Comparison of ENCODE assay signal across 17 cellular contexts in genomic region chr3:194254032-194254431, GRCh38.
DNase-seq lines count a peak whose midpoint lies in the region; ATAC-seq and TF ChIP-seq lines count a peak whose summit lies in the region.
"Had no signal": no experiment of that assay in that cellular context is flagged by ENCODE, and none has a peak within 500 bp of the region (broad histone marks: within the 10 kb centered on the region; RNA-seq: fewer than 3 reads in every experiment).

No MANE protein-coding gene starts in this region.

- H3K4me2 ChIP-seq in Loucy (ENCODE audit: low read depth, low read length, poor library complexity, severe bottlenecking) (no peak overlapping the region), mesenchymal stem cell (ENCODE audit: low read length, poor library complexity, severe bottlenecking) (no peak overlapping the region)
- H3K4me2 ChIP-seq: BLaER1 had no signal

- H3K4me1 ChIP-seq in Loucy (ENCODE audit: insufficient read depth, low read length, poor library complexity, severe bottlenecking) (peaks cover 76% of the 10 kb centered on the region), mesenchymal stem cell (ENCODE audit: control insufficient read depth, insufficient read depth, low read depth, low read length) (peaks cover 10% of the 10 kb centered on the region)
- H3K4me1 ChIP-seq: HAP-1 had no signal

- H3K4ac ChIP-seq in mesenchymal stem cell (ENCODE audit: low read depth in 1 of 2, low read length in 2 of 2): peak overlapping the region; percentile 32 to 61

- WGBS in mesenchymal stem cell: 94% methylated on average over 7 of the region's 7 CpGs

- H3K79me2 ChIP-seq in Loucy (ENCODE audit: insufficient read depth, low read length): no peaks in the 10 kb centered on the region

- no peaks in the 10 kb centered on the region for H3K27me3 Mint-ChIP-seq in T-helper 1 cell treated with Interleukin-12 subunit alpha and Interleukin-12 subunit beta and Interleukin-4 antibody, amounts not matched to agents 30 μg/mL and 1 μg/mL, for 36 hours (ENCODE audit: low read depth)
- peaks cover 5% of the 10 kb centered on the region for H3K27me3 Mint-ChIP-seq in nephron progenitor cell (ENCODE audit: low read depth, poor library complexity)

- H3K9me2 ChIP-seq in Loucy (replicated peaks; ENCODE audit: low read depth, low read length): no peaks in the 10 kb centered on the region

- H4K91ac ChIP-seq in mesenchymal stem cell (ENCODE audit: low read length): peak overlapping the region; percentile 80

- H3K27me3 ChIP-seq in Loucy (ENCODE audit: insufficient read depth, low read length, poor library complexity, severe bottlenecking) (no peaks in the 10 kb centered on the region), mesenchymal stem cell (ENCODE audit: control insufficient read depth in 1 of 2, insufficient read depth in 1 of 2, low read length in 2 of 2) (peaks cover 39 to 59% of the 10 kb centered on the region in 2 experiments)

- peak overlapping the region; percentile 71 to 75 for H3K18ac ChIP-seq in mesenchymal stem cell (ENCODE audit: low read depth in 1 of 2, low read length in 2 of 2)

- no peak overlapping the region for H2BK120ac ChIP-seq in mesenchymal stem cell (ENCODE audit: low read depth, low read length)

- no peaks in the 10 kb centered on the region for H3K36me3 ChIP-seq in Loucy (ENCODE audit: insufficient read depth, low read length)
- H3K36me3 ChIP-seq in mesenchymal stem cell (ENCODE audit: control insufficient read depth in 1 of 2, insufficient read depth in 2 of 2, low read depth in 1 of 2, low read length in 2 of 2): no peaks in the 10 kb centered on the region
- H3K36me3 ChIP-seq: BLaER1, HAP-1 had no signal

- H4K20me1 ChIP-seq in Loucy (ENCODE audit: insufficient read depth, low read length, poor library complexity, severe bottlenecking): no peaks in the 10 kb centered on the region
- H4K20me1 ChIP-seq: BLaER1 had no signal

- H3K14ac ChIP-seq in mesenchymal stem cell (ENCODE audit: low read length in 2 of 2): peak overlapping the region in 1 of 2 experiments; percentile 19

- H3K4me3 Mint-ChIP-seq in T-helper 1 cell treated with Interleukin-12 subunit alpha and Interleukin-12 subunit beta and Interleukin-4 antibody, amounts not matched to agents 30 μg/mL and 1 μg/mL, for 36 hours: no peak overlapping the region
- H3K4me3 Mint-ChIP-seq in nephron progenitor cell: no peak overlapping the region

- DNase-seq in T-helper 1 cell: no peak
- peak; percentile 25 for DNase-seq in ecto neural progenitor cell (ENCODE audit: low spot score)
- no peak for DNase-seq in mesenchymal stem cell
- DNase-seq in AG08396 (ENCODE audit: low spot score): no peak
- no peak for DNase-seq in nephron progenitor cell
- DNase-seq: DMS153; IMR-90; NCI-H2227 treated with DMSO at 0.1 percent for 48 hours; NCI-H69; NK-92 treated with Interleukin-12 subunit alpha and Interleukin-12 subunit beta, amount 100 ng/mL, for 24 hours; PC-3 had no signal

- no peak overlapping the region for H2AK5ac ChIP-seq in mesenchymal stem cell (ENCODE audit: low read length, severe bottlenecking)

- no peak overlapping the region for H3K27ac ChIP-seq in mesenchymal stem cell (ENCODE audit: low read length, poor library complexity, severe bottlenecking)
- H3K27ac ChIP-seq: 22Rv1, BLaER1 had no signal

- peaks cover 39% of the 10 kb centered on the region for H3K4me1 Mint-ChIP-seq in T-helper 1 cell treated with Interleukin-12 subunit alpha and Interleukin-12 subunit beta and Interleukin-4 antibody, amounts not matched to agents 30 μg/mL and 1 μg/mL, for 36 hours (ENCODE audit: low read depth)
- H3K4me1 Mint-ChIP-seq in nephron progenitor cell: peaks cover 74% of the 10 kb centered on the region

- H3K4me3 ChIP-seq in Loucy (ENCODE audit: low read length, poor library complexity, severe bottlenecking) (no peak overlapping the region), mesenchymal stem cell (ENCODE audit: insufficient read depth in 1 of 2, low read depth in 1 of 2, low read length in 2 of 2) (no peak overlapping the region)
- H3K4me3 ChIP-seq: BLaER1, HAP-1 had no signal

- H3K27ac Mint-ChIP-seq in T-helper 1 cell treated with Interleukin-12 subunit alpha and Interleukin-12 subunit beta and Interleukin-4 antibody, amounts not matched to agents 30 μg/mL and 1 μg/mL, for 36 hours: peak overlapping the region; percentile 37
- H3K27ac Mint-ChIP-seq in nephron progenitor cell: no peak overlapping the region

- no peak for ATAC-seq in HG02970 (IDR thresholded peaks at IDR 0.05; ENCODE audit: low FRiP score, unreplicated experiment)
- ATAC-seq: PC-3 had no signal

- H2AFZ ChIP-seq in Loucy (ENCODE audit: low read length) (no peak overlapping the region), mesenchymal stem cell (ENCODE audit: low read depth, low read length) (no peak overlapping the region)

- TF ChIP-seq CTCF in Loucy (conservative IDR thresholded peaks at IDR 0.05; ENCODE audit: low read length) (no peak), nephron progenitor cell (IDR thresholded peaks at IDR 0.05) (no peak)

- no peak overlapping the region for H4K8ac ChIP-seq in mesenchymal stem cell (ENCODE audit: low read length)

- no peaks in the 10 kb centered on the region for H3K79me1 ChIP-seq in mesenchymal stem cell (replicated peaks; ENCODE audit: low read length, poor library complexity, severe bottlenecking)

- H3K9ac ChIP-seq in Loucy (ENCODE audit: low read depth, low read length, poor library complexity, severe bottlenecking) (peak overlapping the region; percentile 5), mesenchymal stem cell (ENCODE audit: low read length) (no peak overlapping the region)
- H3K9ac ChIP-seq: BLaER1 had no signal

- H2BK5ac ChIP-seq in mesenchymal stem cell (ENCODE audit: low read depth, low read length, poor library complexity, severe bottlenecking): no peak overlapping the region

- no peak overlapping the region for H3K23ac ChIP-seq in mesenchymal stem cell (ENCODE audit: low read length in 2 of 2)

- peak overlapping the region; percentile 44 to 83 for H2BK12ac ChIP-seq in mesenchymal stem cell (ENCODE audit: low read length in 2 of 2)

- peaks cover 5% of the 10 kb centered on the region; the same call in 1 of the 2 replicates for H3K9me3 ChIP-seq in Loucy (ENCODE audit: insufficient read depth, low read depth, low read length)
- peaks cover 3% of the 10 kb centered on the region for H3K9me3 ChIP-seq in mesenchymal stem cell (ENCODE audit: control insufficient read depth, low read length)
- H3K9me3 ChIP-seq: HAP-1 had no signal

- peaks cover 10% of the 10 kb centered on the region; the same call in 1 of the 2 replicates for H3F3A ChIP-seq in Loucy (ENCODE audit: low read depth)

- H3K36me3 Mint-ChIP-seq in T-helper 1 cell treated with Interleukin-12 subunit alpha and Interleukin-12 subunit beta and Interleukin-4 antibody, amounts not matched to agents 30 μg/mL and 1 μg/mL, for 36 hours (ENCODE audit: low read depth): peaks cover 4% of the 10 kb centered on the region
- no peaks in the 10 kb centered on the region for H3K36me3 Mint-ChIP-seq in nephron progenitor cell (ENCODE audit: low read depth)

- peaks cover 10% of the 10 kb centered on the region for H3K9me3 Mint-ChIP-seq in T-helper 1 cell treated with Interleukin-12 subunit alpha and Interleukin-12 subunit beta and Interleukin-4 antibody, amounts not matched to agents 30 μg/mL and 1 μg/mL, for 36 hours
- peaks cover 12% of the 10 kb centered on the region for H3K9me3 Mint-ChIP-seq in nephron progenitor cell

- H2BK15ac ChIP-seq in mesenchymal stem cell (ENCODE audit: low read depth, poor library complexity, severe bottlenecking): no peak overlapping the region
